23 cellular contexts compared by ENCODE assay signal in the genomic region with DNA sequence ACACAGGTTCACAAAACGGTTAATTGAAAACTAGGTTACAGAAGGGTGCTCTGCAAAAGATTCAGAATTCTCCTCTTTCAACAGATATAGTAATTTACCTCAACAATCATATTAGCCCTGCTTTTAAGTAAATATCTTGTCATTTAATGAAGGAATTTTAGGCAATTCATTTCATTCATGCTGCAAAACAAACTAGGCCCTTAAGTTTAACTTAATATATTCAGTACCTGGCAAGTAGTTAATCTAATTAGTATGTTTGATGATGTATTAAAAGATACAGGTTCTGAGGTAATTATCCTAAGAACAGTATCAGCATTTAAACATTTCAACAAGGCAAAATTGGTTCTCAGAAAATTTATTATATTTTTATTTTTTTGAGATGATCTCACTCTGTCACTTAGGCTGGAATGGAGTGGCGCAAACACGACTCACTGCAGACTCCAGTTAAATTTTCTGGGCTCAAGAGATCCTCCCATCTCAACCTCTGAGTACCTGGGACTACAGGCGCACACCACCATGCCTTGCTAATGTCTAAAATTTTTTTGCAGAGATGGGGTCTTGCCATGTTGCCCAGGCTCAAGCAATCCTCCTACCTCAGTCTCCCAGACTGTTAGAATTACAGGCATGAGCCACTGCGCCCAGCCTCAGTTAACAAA. TPM values are rescaled to one million over a fixed set of nuclear protein-coding genes. Genes with fewer than 3 reads are reported as not detected.
DNase-seq lines count a peak whose midpoint lies in the region; ATAC-seq, FAIRE-seq and TF ChIP-seq lines count a peak whose summit lies in the region.
"Had no signal": no experiment of that assay in that cellular context is flagged by ENCODE, and none has a peak within 500 bp of the region (broad histone marks: within the 10 kb centered on the region; RNA-seq: fewer than 3 reads in every experiment).

No MANE protein-coding gene starts in this region.

- intact Hi-C loops in endothelial cell of umbilical vein (cut with micrococcal nuclease): no loop called here
- intact Hi-C loops in activated CD4-positive, alpha-beta T cell treated with anti-CD3 and anti-CD28 coated beads for 36 hours (cut with DNase I, micrococcal nuclease): no loop called here
- intact Hi-C loops in mucosa of descending colon (cut with DNase I, micrococcal nuclease): no loop called here

- TF ChIP-seq CTCF in HFFc6 (IDR thresholded peaks at IDR 0.05): no peak
- no peak for TF ChIP-seq CTCF in endothelial cell of umbilical vein (IDR thresholded peaks at IDR 0.05; ENCODE audit: extremely low read depth in 1 of 2, insufficient read depth in 1 of 2, low read depth in 1 of 2, low read length in 2 of 2)
- TF ChIP-seq CTCF in mucosa of descending colon (IDR thresholded peaks at IDR 0.05): no peak
- TF ChIP-seq CTCF in coronary artery (IDR thresholded peaks at IDR 0.05): no peak

- BruUV-seq in endothelial cell of umbilical vein (replicated peaks; lab: Mats Ljungman, UMichigan): no TSS peak

- H3K4me1 ChIP-seq in endothelial cell of umbilical vein (ENCODE audit: control insufficient read depth, extremely low read depth, insufficient read depth, low read length): peaks cover 59% of the 10 kb centered on the region
- peaks cover 22% of the 10 kb centered on the region for H3K4me1 ChIP-seq in mucosa of descending colon (ENCODE audit: low read depth)

- H3K27me3 Mint-ChIP-seq in HFFc6 (ENCODE audit: insufficient read depth): peaks cover 5% of the 10 kb centered on the region; the same call in 1 of the 2 replicates
- H3K27me3 Mint-ChIP-seq in activated CD4-positive, alpha-beta T cell treated with anti-CD3 and anti-CD28 coated beads for 36 hours: no peaks in the 10 kb centered on the region
- no peaks in the 10 kb centered on the region for H3K27me3 Mint-ChIP-seq in activated CD8-positive, alpha-beta memory T cell treated with anti-CD3 and anti-CD28 coated beads, Interleukin-2, amount 10 ng/mL, durations not matched to agents 7 days and 5 days
- H3K27me3 Mint-ChIP-seq: CD8-positive, alpha-beta memory T cell; IgD-negative memory B cell had no signal

- H2AFZ ChIP-seq in endothelial cell of umbilical vein (ENCODE audit: low read depth, low read length): no peak overlapping the region

- peaks cover 25% of the 10 kb centered on the region for H3K4me1 Mint-ChIP-seq in HFFc6 (ENCODE audit: low read depth)
- peaks cover 30% of the 10 kb centered on the region for H3K4me1 Mint-ChIP-seq in activated CD4-positive, alpha-beta T cell treated with anti-CD3 and anti-CD28 coated beads for 36 hours
- no peaks in the 10 kb centered on the region for H3K4me1 Mint-ChIP-seq in activated CD8-positive, alpha-beta memory T cell treated with anti-CD3 and anti-CD28 coated beads, Interleukin-2, amount 10 ng/mL, durations not matched to agents 7 days and 5 days
- H3K4me1 Mint-ChIP-seq: H9 had no signal

- peak; percentile 30 for TF ChIP-seq POLR2A in endothelial cell of umbilical vein (IDR thresholded peaks at IDR 0.05; ENCODE audit: low read depth, low read length)

- H3K36me3 ChIP-seq in endothelial cell of umbilical vein (ENCODE audit: control insufficient read depth in 2 of 2, extremely low read depth in 1 of 2, insufficient read depth in 2 of 2, low read length in 2 of 2): no peaks in the 10 kb centered on the region
- H3K36me3 ChIP-seq in mucosa of descending colon (ENCODE audit: low read depth): no peaks in the 10 kb centered on the region

- H3K4me2 ChIP-seq in endothelial cell of umbilical vein (ENCODE audit: insufficient read depth, low read length): no peak overlapping the region

- H3K4me3 Mint-ChIP-seq in HFFc6: no peak overlapping the region
- no peak overlapping the region for H3K4me3 Mint-ChIP-seq in activated CD4-positive, alpha-beta T cell treated with anti-CD3 and anti-CD28 coated beads for 36 hours
- H3K4me3 Mint-ChIP-seq in activated CD8-positive, alpha-beta memory T cell treated with anti-CD3 and anti-CD28 coated beads, Interleukin-2, amount 10 ng/mL, durations not matched to agents 7 days and 5 days: no peak overlapping the region
- H3K4me3 Mint-ChIP-seq: CD8-positive, alpha-beta memory T cell; H9; IgD-negative memory B cell had no signal

- dilution Hi-C loops in endothelial cell of umbilical vein (cut with MboI; ENCODE audit: extremely low pct_ligation_motif_present, low sequenced_read_pairs): no loop called here

- H3K79me2 ChIP-seq in endothelial cell of umbilical vein (ENCODE audit: control insufficient read depth, insufficient read depth, low read length): peaks cover 98% of the 10 kb centered on the region

- POLR2A ChIA-PET in endothelial cell of umbilical vein (lab: Charles Lee): no interaction called here
- POLR2A ChIA-PET in activated CD4-positive, alpha-beta T cell treated with anti-CD3 and anti-CD28 coated beads for 36 hours (lab: Charles Lee): no interaction called here

- H3K9ac ChIP-seq in endothelial cell of umbilical vein (replicated peaks; ENCODE audit: extremely low read depth, insufficient read depth, low read length): no peak overlapping the region

- H3K9me1 ChIP-seq in endothelial cell of umbilical vein (replicated peaks; ENCODE audit: control insufficient read depth, extremely low read depth, insufficient read depth, low read length): peaks cover under 1% of the 10 kb centered on the region

- no peak for FAIRE-seq in endothelial cell of umbilical vein (lab: Jason Lieb, UNC)
- FAIRE-seq: D721Med, G401.6, HTR-8/SVneo had no signal

- H4K20me1 ChIP-seq in endothelial cell of umbilical vein (replicated peaks; ENCODE audit: control insufficient read depth, extremely low read depth, insufficient read depth, low read length): peaks cover 22% of the 10 kb centered on the region

- H3K27me3 ChIP-seq in endothelial cell of umbilical vein (ENCODE audit: control insufficient read depth in 2 of 2, insufficient read depth in 2 of 2, low read length in 2 of 2): no peaks in the 10 kb centered on the region

- peak overlapping the region; percentile 62 for H3K27ac Mint-ChIP-seq in HFFc6
- H3K27ac Mint-ChIP-seq in activated CD4-positive, alpha-beta T cell treated with anti-CD3 and anti-CD28 coated beads for 36 hours: no peak overlapping the region
- no peak overlapping the region for H3K27ac Mint-ChIP-seq in activated CD8-positive, alpha-beta memory T cell treated with anti-CD3 and anti-CD28 coated beads, Interleukin-2, amount 10 ng/mL, durations not matched to agents 7 days and 5 days
- H3K27ac Mint-ChIP-seq: H9, IgD-negative memory B cell had no signal

- ATAC-seq in activated CD4-positive, alpha-beta T cell treated with anti-CD3 and anti-CD28 coated beads for 36 hours: no peak
- no peak for ATAC-seq in mucosa of descending colon
- no peak for ATAC-seq in activated CD8-positive, alpha-beta memory T cell treated with anti-CD3 and anti-CD28 coated beads, Interleukin-2, amount 10 ng/mL, durations not matched to agents 7 days and 5 days

- CTCF ChIA-PET in endothelial cell of umbilical vein (lab: Charles Lee): no interaction called here
- CTCF ChIA-PET in activated CD4-positive, alpha-beta T cell treated with anti-CD3 and anti-CD28 coated beads for 36 hours (lab: Charles Lee): interaction anchor here (1.1 kb wide), 1 partner anchor 13 kb away, joined by 4 read pairs; no protein-coding TSS in a partner anchor
- CTCF ChIA-PET in activated CD8-positive, alpha-beta memory T cell treated with anti-CD3 and anti-CD28 coated beads, Interleukin-2, amount 10 ng/mL, durations not matched to agents 7 days and 5 days (lab: Charles Lee): no interaction called here

- DNase-seq in HFFc6 (no peak), SK-N-DZ (ENCODE audit: low spot score) (peak; percentile 32), endothelial cell of umbilical vein (ENCODE audit: low read depth, low spot score) (no peak), mucosa of descending colon (no peak), coronary artery (ENCODE audit: low spot score) (no peak)
- no peak for DNase-seq in activated CD4-positive, alpha-beta T cell treated with anti-CD3 and anti-CD28 coated beads for 36 hours
- no peak for DNase-seq in activated CD8-positive, alpha-beta memory T cell treated with anti-CD3 and anti-CD28 coated beads, Interleukin-2, amount 10 ng/mL, durations not matched to agents 7 days and 5 days
- DNase-seq: C1 segment of cervical spinal cord; CD8-positive, alpha-beta memory T cell; DMS79; H9; Kasumi-1; NCI-H1105; NCI-H1694; NCI-H510A treated with DMSO at 0.1 percent for 48 hours; NCI-H82; OCI-M1; RPMI8226; SHP77 treated with DMSO at 0.1 percent for 48 hours had no signal

- H3K4me3 ChIP-seq in endothelial cell of umbilical vein (replicated peaks in 1 of 3; ENCODE audit: insufficient read depth in 1 of 3, low read depth in 1 of 3, low read length in 3 of 3) (no peak overlapping the region), mucosa of descending colon (no peak overlapping the region), coronary artery (no peak overlapping the region)

- H3K27ac ChIP-seq in endothelial cell of umbilical vein (ENCODE audit: insufficient read depth, low read depth, low read length): no peak overlapping the region
- no peak overlapping the region for H3K27ac ChIP-seq in coronary artery

- no peaks in the 10 kb centered on the region for H3K36me3 Mint-ChIP-seq in HFFc6 (ENCODE audit: low read depth)
- no peaks in the 10 kb centered on the region for H3K36me3 Mint-ChIP-seq in activated CD4-positive, alpha-beta T cell treated with anti-CD3 and anti-CD28 coated beads for 36 hours (ENCODE audit: low read depth)
- H3K36me3 Mint-ChIP-seq in activated CD8-positive, alpha-beta memory T cell treated with anti-CD3 and anti-CD28 coated beads, Interleukin-2, amount 10 ng/mL, durations not matched to agents 7 days and 5 days: no peaks in the 10 kb centered on the region
- H3K36me3 Mint-ChIP-seq: CD8-positive, alpha-beta memory T cell; IgD-negative memory B cell had no signal

- no peaks in the 10 kb centered on the region for H3K9me3 Mint-ChIP-seq in HFFc6
- H3K9me3 Mint-ChIP-seq in activated CD4-positive, alpha-beta T cell treated with anti-CD3 and anti-CD28 coated beads for 36 hours (ENCODE audit: low read depth): no peaks in the 10 kb centered on the region
- no peaks in the 10 kb centered on the region for H3K9me3 Mint-ChIP-seq in activated CD8-positive, alpha-beta memory T cell treated with anti-CD3 and anti-CD28 coated beads, Interleukin-2, amount 10 ng/mL, durations not matched to agents 7 days and 5 days (ENCODE audit: low read depth)
- H3K9me3 Mint-ChIP-seq: CD8-positive, alpha-beta memory T cell; H9; IgD-negative memory B cell had no signal

- H3K9me3 ChIP-seq in endothelial cell of umbilical vein (replicated peaks; ENCODE audit: control insufficient read depth, insufficient read depth, low read length): no peaks in the 10 kb centered on the region
- H3K9me3 ChIP-seq in mucosa of descending colon: no peaks in the 10 kb centered on the region

RNA-seq across cellular contexts. Expression of a gene that starts 44.9 kb away (rescaled TPM):
- 100 to 1,000 TPM in 3 of 6 experiments, 10 to 100 TPM in 3; 92.5 to 206 (median 99.1) TPM for total RNA-seq in HFFc6 (2021; fragmentation: NEBNext Ultra II Directional; extraction: Animal tissue kit (Norgen Biotek cat#: 25700))
- polyA plus RNA-seq in SK-N-DZ (2014; cell fraction: cytosol; rRNA removed): 12.5 and 17.0 TPM in 2 replicates
- polyA plus RNA-seq in SK-N-DZ (2014; cell fraction: nucleus; rRNA removed): 20.7 and 21.7 TPM in 2 replicates
- total RNA-seq in endothelial cell of umbilical vein (105 and 108 TPM in 2 replicates), mucosa of descending colon (10 to 100 TPM; 14.9 to 25.4 (median 15.2) TPM)
- polyA plus RNA-seq in endothelial cell of umbilical vein: 23.8 and 32.9 TPM in 2 replicates
- polyA plus RNA-seq in endothelial cell of umbilical vein (2011; cell fraction: cytosol; rRNA removed): 39.6 and 40.3 TPM in 2 replicates
- polyA plus RNA-seq in endothelial cell of umbilical vein (2011; cell fraction: nucleus; rRNA removed): 103 and 124 TPM in 2 replicates
- 124 and 143 TPM in 2 replicates for polyA plus RNA-seq in endothelial cell of umbilical vein (2012)
- polyA minus RNA-seq in endothelial cell of umbilical vein: 143 and 160 TPM in 2 replicates
- polyA minus RNA-seq in endothelial cell of umbilical vein (2011; cell fraction: cytosol; rRNA and poly(A)+ RNA removed): 9.0 TPM
- polyA minus RNA-seq in endothelial cell of umbilical vein (2011; cell fraction: nucleus; rRNA and poly(A)+ RNA removed): 144 and 211 TPM in 2 replicates
- total RNA-seq in activated CD4-positive, alpha-beta T cell treated with anti-CD3 and anti-CD28 coated beads for 36 hours: 10 to 100 TPM; 13.9 to 15.0 TPM
- total RNA-seq in activated CD8-positive, alpha-beta memory T cell treated with anti-CD3 and anti-CD28 coated beads, Interleukin-2, amount 10 ng/mL, durations not matched to agents 7 days and 5 days: 10 to 100 TPM; 16.0 to 22.1 TPM
